Comparison of ENCODE assay signal across 9 cellular contexts in genomic region chr12:113862570-113863454, GRCh38.
DNase-seq lines count a peak whose midpoint lies in the region; ATAC-seq, FAIRE-seq and TF ChIP-seq lines count a peak whose summit lies in the region.
"Had no signal": no experiment of that assay in that cellular context is flagged by ENCODE, and none has a peak within 500 bp of the region (broad histone marks: within the 10 kb centered on the region; RNA-seq: fewer than 3 reads in every experiment).

No MANE protein-coding gene starts in this region.

- in situ Hi-C loops in mammary epithelial cell (cut with MboI; ENCODE audit: low sequenced_read_pairs in 2 of 2): no loop called here

- H4K20me1 ChIP-seq in mammary epithelial cell (ENCODE audit: insufficient read depth, low read length): no peaks in the 10 kb centered on the region

- peak; percentile 2 for DNase-seq in mammary epithelial cell
- DNase-seq in breast epithelium (ENCODE audit: low spot score in 2 of 2): no peak
- peak; percentile 77 to 78 for DNase-seq in SHP77 (lab: John Stamatoyannopoulos, UW)
- DNase-seq in fibroblast of pulmonary artery (ENCODE audit: low read depth): peak; percentile 95
- DNase-seq in urothelium cell line (ENCODE audit: low spot score): peak; percentile 78
- DNase-seq in occipital lobe (lab: John Stamatoyannopoulos, UW): no peak
- DNase-seq in T-helper 1 cell: no peak
- DNase-seq: pancreas had no signal

- dilution Hi-C loops in mammary epithelial cell (cut with HindIII; ENCODE audit: low sequenced_read_pairs): no loop called here

- ATAC-seq in HG02852 (IDR thresholded peaks at IDR 0.05; ENCODE audit: unreplicated experiment): no peak
- ATAC-seq: pancreas had no signal

- intact Hi-C loops in mammary epithelial cell (cut with micrococcal nuclease) (no loop called here), breast epithelium (cut with DNase I; ENCODE audit: low total_unique reads) (no loop called here)

- H3K9me3 ChIP-seq in mammary epithelial cell (replicated peaks; ENCODE audit: insufficient read depth, low read length): no peaks in the 10 kb centered on the region
- H3K9me3 ChIP-seq in breast epithelium: no peaks in the 10 kb centered on the region
- H3K9me3 ChIP-seq: pancreas had no signal

- CTCF ChIA-PET in mammary epithelial cell (lab: Charles Lee; ENCODE audit: low non-redundant PET): no interaction called here

- H3K27ac ChIP-seq in mammary epithelial cell (ENCODE audit: insufficient read depth, low read depth, low read length): no peak overlapping the region
- H3K27ac ChIP-seq in breast epithelium: no peak overlapping the region
- H3K27ac ChIP-seq: pancreas had no signal

- no peak for TF ChIP-seq POLR2A in breast epithelium (IDR thresholded peaks at IDR 0.05)

- no TSS peak for BruUV-seq in mammary epithelial cell (replicated peaks; lab: Mats Ljungman, UMichigan)

- WGBS in mammary epithelial cell (ENCODE audit: low coverage, missing lambda C conversion rate): 56% methylated on average over 9 of the region's 18 CpGs

- H3K36me3 ChIP-seq in mammary epithelial cell (ENCODE audit: insufficient read depth, low read length) (no peaks in the 10 kb centered on the region), breast epithelium (no peaks in the 10 kb centered on the region)

- H3K4me1 ChIP-seq in mammary epithelial cell (ENCODE audit: insufficient read depth, low read length) (peaks cover 21% of the 10 kb centered on the region), breast epithelium (no peaks in the 10 kb centered on the region)
- H3K4me1 ChIP-seq: pancreas had no signal

- H3K27me3 ChIP-seq in mammary epithelial cell (ENCODE audit: insufficient read depth, low read length): no peaks in the 10 kb centered on the region
- H3K27me3 ChIP-seq in breast epithelium: no peaks in the 10 kb centered on the region
- H3K27me3 ChIP-seq: pancreas had no signal

- TF ChIP-seq CTCF in mammary epithelial cell (conservative IDR thresholded peaks at IDR 0.05 in 1 of 2, IDR thresholded peaks at IDR 0.05 in 1 of 2; ENCODE audit: extremely low read depth in 1 of 2, insufficient read depth in 1 of 2, low read depth in 1 of 2, low read length in 2 of 2) (no peak), breast epithelium (IDR thresholded peaks at IDR 0.05) (no peak), fibroblast of pulmonary artery (IDR thresholded peaks at IDR 0.05; ENCODE audit: low read length, missing control alignments) (no peak)

- H3K4me2 ChIP-seq in mammary epithelial cell (ENCODE audit: insufficient read depth, low read depth, low read length): peak overlapping the region; percentile 55

- H3K9ac ChIP-seq in mammary epithelial cell (ENCODE audit: insufficient read depth, low read length): no peak overlapping the region

- H2AFZ ChIP-seq in mammary epithelial cell (ENCODE audit: low read depth, low read length): no peak overlapping the region

- H3K4me3 ChIP-seq in mammary epithelial cell (replicated peaks in 1 of 3; ENCODE audit: insufficient read depth in 1 of 3, low read depth in 2 of 3, low read length in 3 of 3): no peak overlapping the region
- H3K4me3 ChIP-seq in breast epithelium: no peak overlapping the region
- H3K4me3 ChIP-seq in fibroblast of pulmonary artery (replicated peaks; ENCODE audit: low read depth, low read length): peak overlapping the region; percentile 24
- H3K4me3 ChIP-seq: pancreas had no signal

- no peaks in the 10 kb centered on the region for H3K79me2 ChIP-seq in mammary epithelial cell (ENCODE audit: insufficient read depth, low read length)

- FAIRE-seq in urothelium cell line (lab: Jason Lieb, UNC): no peak
- FAIRE-seq: pancreas had no signal

Comparison
In these comparisons a context has a peak if more than half of its experiments do, and no peak if none do; other contexts are left out.
1. DNase-seq: peak in mammary epithelial cell (single experiment), SHP77 (2 of 2), fibroblast of pulmonary artery (single experiment) and urothelium cell line (single experiment); none in breast epithelium (0 of 2), occipital lobe (single experiment) and T-helper 1 cell (0 of 5).